In genomic region chr20:6828794-6829423, GRCh38 we compare ENCODE assay signal across 9 cellular contexts.
DNase-seq lines count a peak whose midpoint lies in the region; ATAC-seq and TF ChIP-seq lines count a peak whose summit lies in the region.
"Had no signal": no experiment of that assay in that cellular context is flagged by ENCODE, and none has a peak within 500 bp of the region (broad histone marks: within the 10 kb centered on the region; RNA-seq: fewer than 3 reads in every experiment).

No MANE protein-coding gene starts in this region.

- no peak overlapping the region for H3K4me3 ChIP-seq in heart right ventricle

- TF ChIP-seq CTCF in GM20000 (IDR thresholded peaks at IDR 0.05; ENCODE audit: extremely low read depth, missing control alignments): peak; percentile 46
- TF ChIP-seq CTCF in heart right ventricle (IDR thresholded peaks at IDR 0.05): peak; percentile 57 to 83 (median 72)
- peak; percentile 81 for TF ChIP-seq CTCF in progenitor cell of endocrine pancreas (IDR thresholded peaks at IDR 0.05; ENCODE audit: unreplicated experiment)

- DNase-seq in G401 (ENCODE audit: low spot score) (peak; percentile 21), GM20000 (ENCODE audit: low spot score) (peak; percentile 59), NCI-H510A (lab: John Stamatoyannopoulos, UW) (peak; percentile 28), heart right ventricle (peak; percentile 15 to 65), progenitor cell of endocrine pancreas (ENCODE audit: low spot score, unreplicated experiment) (peak; percentile 52)
- DNase-seq in activated naive CD4-positive, alpha-beta T cell treated with anti-CD3 and anti-CD28 coated beads, Interleukin-2, amount 10 ng/mL, durations not matched to agents 7 days and 5 days: peak; percentile 41
- DNase-seq in NK-92 treated with Interleukin-12 subunit alpha and Interleukin-12 subunit beta, amount 100 ng/mL, for 24 hours (lab: John Stamatoyannopoulos, UW): no peak
- DNase-seq: activated naive CD8-positive, alpha-beta T cell treated with anti-CD3 and anti-CD28 coated beads, Interleukin-2, amount 10 ng/mL, durations not matched to agents 7 days and 5 days had no signal

- no peak overlapping the region for H3K27ac ChIP-seq in heart right ventricle

- in situ Hi-C loops in G401 (cut with HindIII; ENCODE audit: low sequenced_read_pairs): no loop called here

- intact Hi-C loops in heart right ventricle (cut with DNase I): loop anchor here in 8 of 10 donors (2.0 to 10.0 kb wide), 8 partner anchors 456 to 1036 kb away; no protein-coding TSS in a partner anchor

- no peaks in the 10 kb centered on the region for H3K36me3 ChIP-seq in heart right ventricle

- WGBS in heart right ventricle, 2 donors: 0% methylated on average over 1 of the region's 1 CpG

- CTCF ChIA-PET in activated naive CD4-positive, alpha-beta T cell treated with anti-CD3 and anti-CD28 coated beads, Interleukin-2, amount 10 ng/mL, durations not matched to agents 7 days and 5 days (lab: Charles Lee): interaction anchor here (0.6 to 0.8 kb wide), 3 partner anchors 8 to 266 kb away, joined by 3 read pairs; no protein-coding TSS in a partner anchor

- H3K27me3 Mint-ChIP-seq in activated naive CD4-positive, alpha-beta T cell treated with anti-CD3 and anti-CD28 coated beads, Interleukin-2, amount 10 ng/mL, durations not matched to agents 7 days and 5 days: no peaks in the 10 kb centered on the region
- peaks cover 2% of the 10 kb centered on the region for H3K27me3 Mint-ChIP-seq in progenitor cell of endocrine pancreas

- H3K9me3 Mint-ChIP-seq in activated naive CD4-positive, alpha-beta T cell treated with anti-CD3 and anti-CD28 coated beads, Interleukin-2, amount 10 ng/mL, durations not matched to agents 7 days and 5 days: no peaks in the 10 kb centered on the region
- no peaks in the 10 kb centered on the region for H3K9me3 Mint-ChIP-seq in progenitor cell of endocrine pancreas (ENCODE audit: low read depth)
- H3K9me3 Mint-ChIP-seq: activated naive CD8-positive, alpha-beta T cell treated with anti-CD3 and anti-CD28 coated beads, Interleukin-2, amount 10 ng/mL, durations not matched to agents 7 days and 5 days had no signal

- H3K4me1 ChIP-seq in heart right ventricle: no peaks in the 10 kb centered on the region

- no peak overlapping the region for H3K27ac Mint-ChIP-seq in activated naive CD4-positive, alpha-beta T cell treated with anti-CD3 and anti-CD28 coated beads, Interleukin-2, amount 10 ng/mL, durations not matched to agents 7 days and 5 days
- H3K27ac Mint-ChIP-seq in progenitor cell of endocrine pancreas: no peak overlapping the region
- H3K27ac Mint-ChIP-seq: activated naive CD8-positive, alpha-beta T cell treated with anti-CD3 and anti-CD28 coated beads, Interleukin-2, amount 10 ng/mL, durations not matched to agents 7 days and 5 days had no signal

- no peaks in the 10 kb centered on the region for H3K4me1 Mint-ChIP-seq in activated naive CD4-positive, alpha-beta T cell treated with anti-CD3 and anti-CD28 coated beads, Interleukin-2, amount 10 ng/mL, durations not matched to agents 7 days and 5 days
- peaks cover 5% of the 10 kb centered on the region for H3K4me1 Mint-ChIP-seq in progenitor cell of endocrine pancreas (ENCODE audit: low read depth)

- H3K27me3 ChIP-seq in heart right ventricle: no peaks in the 10 kb centered on the region

- ATAC-seq in HG03457 (IDR thresholded peaks at IDR 0.05; ENCODE audit: unreplicated experiment) (peak; percentile 98), heart right ventricle (peak in 7 of 8 donors; percentile 43 to 85 (median 75))

- H3K4me3 Mint-ChIP-seq in activated naive CD4-positive, alpha-beta T cell treated with anti-CD3 and anti-CD28 coated beads, Interleukin-2, amount 10 ng/mL, durations not matched to agents 7 days and 5 days: no peak overlapping the region
- no peak overlapping the region for H3K4me3 Mint-ChIP-seq in progenitor cell of endocrine pancreas (ENCODE audit: low read depth)
- H3K4me3 Mint-ChIP-seq: activated naive CD8-positive, alpha-beta T cell treated with anti-CD3 and anti-CD28 coated beads, Interleukin-2, amount 10 ng/mL, durations not matched to agents 7 days and 5 days had no signal

- H3K9me3 ChIP-seq in heart right ventricle: no peaks in the 10 kb centered on the region

- H3K36me3 Mint-ChIP-seq in activated naive CD4-positive, alpha-beta T cell treated with anti-CD3 and anti-CD28 coated beads, Interleukin-2, amount 10 ng/mL, durations not matched to agents 7 days and 5 days: no peaks in the 10 kb centered on the region
- no peaks in the 10 kb centered on the region for H3K36me3 Mint-ChIP-seq in progenitor cell of endocrine pancreas (ENCODE audit: insufficient read depth)
- H3K36me3 Mint-ChIP-seq: activated naive CD8-positive, alpha-beta T cell treated with anti-CD3 and anti-CD28 coated beads, Interleukin-2, amount 10 ng/mL, durations not matched to agents 7 days and 5 days had no signal
